Comparison of ENCODE assay signal across 18 cellular contexts in genomic region chr6:43828711-43829110, GRCh38. TPM values are rescaled to one million over a fixed set of nuclear protein-coding genes. Genes with fewer than 3 reads are reported as not detected.
DNase-seq lines count a peak whose midpoint lies in the region; ATAC-seq, FAIRE-seq and TF ChIP-seq lines count a peak whose summit lies in the region.
"Had no signal": no experiment of that assay in that cellular context is flagged by ENCODE, and none has a peak within 500 bp of the region (broad histone marks: within the 10 kb centered on the region; RNA-seq: fewer than 3 reads in every experiment).

No MANE protein-coding gene starts in this region.

- no peak overlapping the region for H3K27ac Mint-ChIP-seq in stimulated activated effector memory CD8-positive, alpha-beta T cell treated with anti-CD3 and anti-CD28 coated beads, Interleukin-12 subunit alpha, Interleukin-12 subunit beta, amount 100 ng/mL, for 72 hours
- H3K27ac Mint-ChIP-seq: activated naive CD4-positive, alpha-beta T cell treated with anti-CD3 and anti-CD28 coated beads, Interleukin-2, amount 50 U/mL, for 24 hours; activated T-cell treated with anti-CD3 and anti-CD28 coated beads, Interleukin-2, amount 50 U/mL, for 24 hours had no signal

- H3K9me3 ChIP-seq in OCI-LY7 (ENCODE audit: low read length) (no peaks in the 10 kb centered on the region), heart right ventricle (no peaks in the 10 kb centered on the region)

- no peaks in the 10 kb centered on the region for H3K9me2 ChIP-seq in OCI-LY7 (ENCODE audit: insufficient read depth, low read length)

- H3K79me2 ChIP-seq in OCI-LY7 (ENCODE audit: insufficient read depth, low read depth, low read length), result no peaks in the 10 kb centered on the region

- POLR2A ChIA-PET in OCI-LY7 (lab: Charles Lee), result interaction anchor here (0.7 to 1.4 kb wide), 2 partner anchors 17 to 69 kb away, joined by 3 read pairs; no protein-coding TSS in a partner anchor

- WGBS in heart right ventricle, 2 donors, result 74 to 81% methylated on average over 4 of the region's 4 CpGs

- CTCF ChIA-PET in OCI-LY7 (lab: Charles Lee; ENCODE audit: unreplicated experiment), result interaction anchor here (0.6 kb wide), 1 partner anchor 159 kb away, joined by 3 read pairs; no protein-coding TSS in a partner anchor

- no peaks in the 10 kb centered on the region for H3K9me3 Mint-ChIP-seq in stimulated activated effector memory CD8-positive, alpha-beta T cell treated with anti-CD3 and anti-CD28 coated beads, Interleukin-12 subunit alpha, Interleukin-12 subunit beta, amount 100 ng/mL, for 72 hours
- H3K9me3 Mint-ChIP-seq: activated naive CD4-positive, alpha-beta T cell treated with anti-CD3 and anti-CD28 coated beads, Interleukin-2, amount 50 U/mL, for 24 hours; activated T-cell treated with anti-CD3 and anti-CD28 coated beads, Interleukin-2, amount 50 U/mL, for 24 hours had no signal

- H3K27me3 ChIP-seq in heart right ventricle, result peaks cover 0 to 9% (median 0%) of the 10 kb centered on the region in 7 donors

- intact Hi-C loops in OCI-LY7 (cut with micrococcal nuclease; ENCODE audit: unreplicated experiment) (no loop called here), heart right ventricle (cut with DNase I) (no loop called here)

- ATAC-seq in stimulated activated effector memory CD8-positive, alpha-beta T cell treated with anti-CD3 and anti-CD28 coated beads, Interleukin-12 subunit alpha, Interleukin-12 subunit beta, amount 100 ng/mL, for 72 hours, result no peak
- ATAC-seq in heart right ventricle, result no peak
- no peak for ATAC-seq in GM21825 (IDR thresholded peaks at IDR 0.05; ENCODE audit: unreplicated experiment)
- ATAC-seq: left cardiac atrium had no signal

- peak overlapping the region; percentile 4; the same call in 1 of the 2 replicates for H3K4me2 ChIP-seq in OCI-LY7 (ENCODE audit: low read length)

- TF ChIP-seq CTCF in OCI-LY7 (conservative IDR thresholded peaks at IDR 0.05; ENCODE audit: low read length), result no peak
- no peak for TF ChIP-seq CTCF in heart right ventricle (IDR thresholded peaks at IDR 0.05)

- no peak for FAIRE-seq in H54 (lab: Jason Lieb, UNC)
- FAIRE-seq: colon, endometrium had no signal

- H3K4me3 Mint-ChIP-seq in stimulated activated effector memory CD8-positive, alpha-beta T cell treated with anti-CD3 and anti-CD28 coated beads, Interleukin-12 subunit alpha, Interleukin-12 subunit beta, amount 100 ng/mL, for 72 hours, result no peak overlapping the region
- H3K4me3 Mint-ChIP-seq: activated naive CD4-positive, alpha-beta T cell treated with anti-CD3 and anti-CD28 coated beads, Interleukin-2, amount 50 U/mL, for 24 hours; activated T-cell treated with anti-CD3 and anti-CD28 coated beads, Interleukin-2, amount 50 U/mL, for 24 hours had no signal

- DNase-seq in ELR (ENCODE audit: low read depth) (peak; percentile 26), H54 (ENCODE audit: insufficient read length, low spot score) (peak; percentile 40), OCI-LY7 (ENCODE audit: low spot score) (peak; percentile 62), erythroblast (lab: John Stamatoyannopoulos, UW) (peak; percentile 50 to 53), heart right ventricle (no peak), NCI-H2196 (lab: John Stamatoyannopoulos, UW; ENCODE audit: unreplicated experiment) (no peak)
- DNase-seq in stimulated activated effector memory CD8-positive, alpha-beta T cell treated with anti-CD3 and anti-CD28 coated beads, Interleukin-12 subunit alpha, Interleukin-12 subunit beta, amount 100 ng/mL, for 72 hours (ENCODE audit: low spot score in 2 of 2), result no peak
- DNase-seq: activated CD4-positive, alpha-beta T cell treated with anti-CD3 and anti-CD28 coated beads, Interleukin-2, amount 50 U/mL, for 1 hour; activated T-cell treated with anti-CD3 and anti-CD28 coated beads, Interleukin-2, amount 50 U/mL, for 24 hours; GF-D8; left cardiac atrium; NCI-H2029 treated with DMSO at 0.1 percent for 48 hours; NCI-H526 treated with DMSO at 0.1 percent for 48 hours; nucleus accumbens had no signal

- peaks cover 6% of the 10 kb centered on the region for H3K4me1 Mint-ChIP-seq in stimulated activated effector memory CD8-positive, alpha-beta T cell treated with anti-CD3 and anti-CD28 coated beads, Interleukin-12 subunit alpha, Interleukin-12 subunit beta, amount 100 ng/mL, for 72 hours

- no peak overlapping the region for H2AFZ ChIP-seq in OCI-LY7 (ENCODE audit: low read length)

- no peaks in the 10 kb centered on the region for H3K4me1 ChIP-seq in OCI-LY7 (ENCODE audit: insufficient read depth, low read length, poor library complexity, severe bottlenecking)
- peaks cover 0 to 7% (median 0%) of the 10 kb centered on the region in 9 donors for H3K4me1 ChIP-seq in heart right ventricle

- H3K36me3 ChIP-seq in OCI-LY7 (ENCODE audit: insufficient read depth, low read length), result no peaks in the 10 kb centered on the region
- no peaks in the 10 kb centered on the region for H3K36me3 ChIP-seq in heart right ventricle

- H3K4me3 ChIP-seq in OCI-LY7 (ENCODE audit: low read depth, low read length, poor library complexity, severe bottlenecking) (no peak overlapping the region), heart right ventricle (no peak overlapping the region)

- H3K27ac ChIP-seq in OCI-LY7 (ENCODE audit: low read depth, low read length, poor library complexity, severe bottlenecking), result no peak overlapping the region
- no peak overlapping the region for H3K27ac ChIP-seq in heart right ventricle

- no peaks in the 10 kb centered on the region for H4K20me1 ChIP-seq in OCI-LY7 (ENCODE audit: insufficient read depth, low read length)

- no peaks in the 10 kb centered on the region for H3K36me3 Mint-ChIP-seq in stimulated activated effector memory CD8-positive, alpha-beta T cell treated with anti-CD3 and anti-CD28 coated beads, Interleukin-12 subunit alpha, Interleukin-12 subunit beta, amount 100 ng/mL, for 72 hours
- H3K36me3 Mint-ChIP-seq: activated naive CD4-positive, alpha-beta T cell treated with anti-CD3 and anti-CD28 coated beads, Interleukin-2, amount 50 U/mL, for 24 hours had no signal

- no TSS peak for BruUV-seq in OCI-LY7 (replicated peaks; lab: Mats Ljungman, UMichigan)

- TF ChIP-seq POLR2A in H54 (IDR thresholded peaks at IDR 0.05; ENCODE audit: low read depth, low read length) (no peak), erythroblast (IDR thresholded peaks at IDR 0.05; ENCODE audit: low read length) (no peak)

RNA-seq across cellular contexts. Expression of gene VEGFA, which starts 58.7 kb away (rescaled TPM):
- 59.7 and 66.3 TPM in 2 replicates for total RNA-seq in OCI-LY7 (2014; rRNA removed; shearing (Covaris generic))
- total RNA-seq in OCI-LY7 (2022), result 64.5 and 88.5 TPM in 2 replicates
- total RNA-seq in heart right ventricle, result 100 to 1,000 TPM; 163 to 456 (median 216) TPM
- polyA plus RNA-seq in heart right ventricle, result 100 to 1,000 TPM; 133 to 396 TPM

Comparison
In these comparisons a context has a peak if more than half of its experiments do, and no peak if none do; other contexts are left out.
1. DNase-seq: peak in ELR (single experiment), H54 (single experiment), OCI-LY7 (single experiment) and erythroblast (2 of 2); none in stimulated activated effector memory CD8-positive, alpha-beta T cell treated with anti-CD3 and anti-CD28 coated beads, Interleukin-12 subunit alpha, Interleukin-12 subunit beta, amount 100 ng/mL, for 72 hours (0 of 2), heart right ventricle (0 of 2) and NCI-H2196 (single experiment).